In genomic region chr16:84740596-84741071, GRCh38 we compare ENCODE assay signal across 16 cellular contexts. TPM values are rescaled to one million over a fixed set of nuclear protein-coding genes. Genes with fewer than 3 reads are reported as not detected.
A peak's percentile ranks its signal among the peaks of the same experiment; 100 is the strongest.
DNase-seq lines count a peak whose midpoint lies in the region; ATAC-seq and TF ChIP-seq lines count a peak whose summit lies in the region.
"Had no signal": no experiment of that assay in that cellular context is flagged by ENCODE, and none has a peak within 500 bp of the region (broad histone marks: within the 10 kb centered on the region; RNA-seq: fewer than 3 reads in every experiment).

No MANE protein-coding gene starts in this region.

- no peak overlapping the region for H2BK5ac ChIP-seq in mesenchymal stem cell (ENCODE audit: low read depth, low read length, poor library complexity, severe bottlenecking)

- peaks cover 27 to 39% of the 10 kb centered on the region in 2 donors for H3K36me3 Mint-ChIP-seq in stimulated activated naive B cell treated with anti-CD40 and anti-IgM and Interleukin-4, amounts not matched to agents 10 μg/mL and 1 μg/mL and 100 μg/mL, for 72 hours
- H3K36me3 Mint-ChIP-seq in chondrocyte (ENCODE audit: low read depth), result peaks cover 1% of the 10 kb centered on the region

- peaks cover 0 to 11% (median 0%) of the 10 kb centered on the region in 11 experiments; a peak in 4 of 22 replicates for H3K9me3 ChIP-seq in BLaER1 treated with 17β-estradiol and CSF1 and Interleukin-3, amounts not matched to agents 10 nM and 100 nM (replicated peaks in 1 of 11)
- no peaks in the 10 kb centered on the region for H3K9me3 ChIP-seq in mesenchymal stem cell (ENCODE audit: control insufficient read depth, low read length)
- H3K9me3 ChIP-seq: tibial artery had no signal

- peaks cover 34 to 86% (median 61%) of the 10 kb centered on the region in 11 experiments for H3K36me3 ChIP-seq in BLaER1 treated with 17β-estradiol and CSF1 and Interleukin-3, amounts not matched to agents 10 nM and 100 nM
- peaks cover 23 to 29% of the 10 kb centered on the region in 2 experiments for H3K36me3 ChIP-seq in mesenchymal stem cell (ENCODE audit: control insufficient read depth in 1 of 2, insufficient read depth in 2 of 2, low read depth in 1 of 2, low read length in 2 of 2)

- H3K9me3 Mint-ChIP-seq in stimulated activated naive CD8-positive, alpha-beta T cell treated with anti-CD3 and anti-CD28 coated beads, Interleukin-15, amount 100 ng/mL, for 72 hours, result no peaks in the 10 kb centered on the region
- H3K9me3 Mint-ChIP-seq in stimulated activated naive B cell treated with anti-CD40 and anti-IgM and Interleukin-4, amounts not matched to agents 10 μg/mL and 1 μg/mL and 100 μg/mL, for 72 hours, result no peaks in the 10 kb centered on the region
- no peaks in the 10 kb centered on the region for H3K9me3 Mint-ChIP-seq in chondrocyte (ENCODE audit: low read depth)

- H3K18ac ChIP-seq in mesenchymal stem cell (ENCODE audit: low read depth in 1 of 2, low read length in 2 of 2), result peak overlapping the region; percentile 11 to 91

- H3K4me3 ChIP-seq in BLaER1 treated with 17β-estradiol and CSF1 and Interleukin-3, amounts not matched to agents 10 nM and 100 nM, result no peak overlapping the region
- H3K4me3 ChIP-seq in dorsolateral prefrontal cortex, result no peak overlapping the region
- H3K4me3 ChIP-seq in mesenchymal stem cell (ENCODE audit: insufficient read depth in 1 of 2, low read depth in 1 of 2, low read length in 2 of 2), result no peak overlapping the region
- H3K4me3 ChIP-seq: coronary artery, K562, tibial artery had no signal

- H3K4me2 ChIP-seq in BLaER1 treated with 17β-estradiol and CSF1 and Interleukin-3, amounts not matched to agents 10 nM and 100 nM, result peak overlapping the region in 9 of 11 experiments; percentile 50 to 77 (median 62); a peak in 13 of 22 replicates
- no peak overlapping the region for H3K4me2 ChIP-seq in mesenchymal stem cell (ENCODE audit: low read length, poor library complexity, severe bottlenecking)

- peaks cover 78 to 93% (median 86%) of the 10 kb centered on the region in 10 experiments for H3K4me1 ChIP-seq in BLaER1 treated with 17β-estradiol and CSF1 and Interleukin-3, amounts not matched to agents 10 nM and 100 nM
- H3K4me1 ChIP-seq in mesenchymal stem cell (ENCODE audit: control insufficient read depth, insufficient read depth, low read depth, low read length), result peaks cover 25% of the 10 kb centered on the region

- TF ChIP-seq CTCF in dorsolateral prefrontal cortex (IDR thresholded peaks at IDR 0.05 in 54 of 56, conservative IDR thresholded peaks at IDR 0.05 in 2 of 56; ENCODE audit: low read depth in 1 of 56, partially characterized antibody in 56 of 56) (peak in 1 of 56 donors; percentile 2), chondrocyte (IDR thresholded peaks at IDR 0.05) (no peak)

- H4K91ac ChIP-seq in mesenchymal stem cell (ENCODE audit: low read length), result no peak overlapping the region

- H2BK120ac ChIP-seq in mesenchymal stem cell (ENCODE audit: low read depth, low read length), result no peak overlapping the region

- no peak overlapping the region for H3K9ac ChIP-seq in BLaER1 treated with 17β-estradiol and CSF1 and Interleukin-3, amounts not matched to agents 10 nM and 100 nM
- H3K9ac ChIP-seq in mesenchymal stem cell (ENCODE audit: low read length), result peak overlapping the region; percentile 50

- no peak overlapping the region for H3K4me3 Mint-ChIP-seq in stimulated activated naive CD8-positive, alpha-beta T cell treated with anti-CD3 and anti-CD28 coated beads, Interleukin-15, amount 100 ng/mL, for 72 hours
- H3K4me3 Mint-ChIP-seq in stimulated activated naive B cell treated with anti-CD40 and anti-IgM and Interleukin-4, amounts not matched to agents 10 μg/mL and 1 μg/mL and 100 μg/mL, for 72 hours, result no peak overlapping the region
- no peak overlapping the region for H3K4me3 Mint-ChIP-seq in chondrocyte (ENCODE audit: unreplicated experiment)
- H3K4me3 Mint-ChIP-seq: activated CD4-positive, alpha-beta T cell treated with anti-CD3 and anti-CD28 coated beads for 36 hours had no signal

- no peak overlapping the region for H2AK5ac ChIP-seq in mesenchymal stem cell (ENCODE audit: low read length, severe bottlenecking)

- peak overlapping the region; percentile 3 to 80 for H2BK12ac ChIP-seq in mesenchymal stem cell (ENCODE audit: low read length in 2 of 2)

- peaks cover 54% of the 10 kb centered on the region for H3K4me1 Mint-ChIP-seq in stimulated activated naive CD8-positive, alpha-beta T cell treated with anti-CD3 and anti-CD28 coated beads, Interleukin-15, amount 100 ng/mL, for 72 hours
- peaks cover 29 to 46% of the 10 kb centered on the region in 2 donors for H3K4me1 Mint-ChIP-seq in stimulated activated naive B cell treated with anti-CD40 and anti-IgM and Interleukin-4, amounts not matched to agents 10 μg/mL and 1 μg/mL and 100 μg/mL, for 72 hours
- H3K4me1 Mint-ChIP-seq in chondrocyte (ENCODE audit: low read depth), result peaks cover 41% of the 10 kb centered on the region

- no peak overlapping the region for H3K27ac Mint-ChIP-seq in stimulated activated naive CD8-positive, alpha-beta T cell treated with anti-CD3 and anti-CD28 coated beads, Interleukin-15, amount 100 ng/mL, for 72 hours
- no peak overlapping the region for H3K27ac Mint-ChIP-seq in stimulated activated naive B cell treated with anti-CD40 and anti-IgM and Interleukin-4, amounts not matched to agents 10 μg/mL and 1 μg/mL and 100 μg/mL, for 72 hours
- H3K27ac Mint-ChIP-seq in chondrocyte (ENCODE audit: unreplicated experiment), result no peak overlapping the region
- H3K27ac Mint-ChIP-seq: activated CD4-positive, alpha-beta T cell treated with anti-CD3 and anti-CD28 coated beads for 36 hours had no signal

- peak overlapping the region in 4 of 11 experiments; percentile 21 to 43 (median 28); a peak in 2 of 22 replicates for H3K27ac ChIP-seq in BLaER1 treated with 17β-estradiol and CSF1 and Interleukin-3, amounts not matched to agents 10 nM and 100 nM
- peak overlapping the region in 46 of 59 donors; percentile 12 to 83 (median 72) for H3K27ac ChIP-seq in dorsolateral prefrontal cortex
- H3K27ac ChIP-seq in mesenchymal stem cell (ENCODE audit: low read length, poor library complexity, severe bottlenecking), result no peak overlapping the region
- H3K27ac ChIP-seq: coronary artery had no signal

- no peak for ATAC-seq in GM18498 (IDR thresholded peaks at IDR 0.05; ENCODE audit: unreplicated experiment)
- ATAC-seq in stimulated activated naive CD8-positive, alpha-beta T cell treated with anti-CD3 and anti-CD28 coated beads, Interleukin-15, amount 100 ng/mL, for 72 hours, result no peak
- no peak for ATAC-seq in stimulated activated naive B cell treated with anti-CD40 and anti-IgM and Interleukin-4, amounts not matched to agents 10 μg/mL and 1 μg/mL and 100 μg/mL, for 72 hours (replicated peaks)
- ATAC-seq: K562 had no signal

- WGBS in mesenchymal stem cell, result 92% methylated on average over 4 of the region's 5 CpGs

- H3K79me1 ChIP-seq in mesenchymal stem cell (replicated peaks; ENCODE audit: low read length, poor library complexity, severe bottlenecking), result peaks cover 21% of the 10 kb centered on the region

- intact Hi-C loops in dorsolateral prefrontal cortex (cut with DNase I), result no loop called here

- no peak overlapping the region for H2AFZ ChIP-seq in mesenchymal stem cell (ENCODE audit: low read depth, low read length)

- no peaks in the 10 kb centered on the region for H3K27me3 ChIP-seq in BLaER1 treated with 17β-estradiol and CSF1 and Interleukin-3, amounts not matched to agents 10 nM and 100 nM
- H3K27me3 ChIP-seq in dorsolateral prefrontal cortex, result no peaks in the 10 kb centered on the region
- H3K27me3 ChIP-seq in mesenchymal stem cell (ENCODE audit: control insufficient read depth in 1 of 2, insufficient read depth in 1 of 2, low read length in 2 of 2), result no peaks in the 10 kb centered on the region
- H3K27me3 ChIP-seq: tibial artery had no signal

- no peak overlapping the region for H4K8ac ChIP-seq in mesenchymal stem cell (ENCODE audit: low read length)

- H3K4ac ChIP-seq in mesenchymal stem cell (ENCODE audit: low read depth in 1 of 2, low read length in 2 of 2), result peak overlapping the region in 1 of 2 experiments; percentile 93

- H4K20me1 ChIP-seq in BLaER1 treated with 17β-estradiol and CSF1 and Interleukin-3, amounts not matched to agents 10 nM and 100 nM, result peaks cover 82 to 100% (median 100%) of the 10 kb centered on the region in 11 experiments

- H3K23ac ChIP-seq in mesenchymal stem cell (ENCODE audit: low read length in 2 of 2), result no peak overlapping the region

- no peaks in the 10 kb centered on the region for H3K27me3 Mint-ChIP-seq in stimulated activated naive CD8-positive, alpha-beta T cell treated with anti-CD3 and anti-CD28 coated beads, Interleukin-15, amount 100 ng/mL, for 72 hours
- H3K27me3 Mint-ChIP-seq in stimulated activated naive B cell treated with anti-CD40 and anti-IgM and Interleukin-4, amounts not matched to agents 10 μg/mL and 1 μg/mL and 100 μg/mL, for 72 hours, result no peaks in the 10 kb centered on the region
- no peaks in the 10 kb centered on the region for H3K27me3 Mint-ChIP-seq in chondrocyte (ENCODE audit: low read depth)
- H3K27me3 Mint-ChIP-seq: activated CD4-positive, alpha-beta T cell treated with anti-CD3 and anti-CD28 coated beads for 36 hours had no signal

- H3K14ac ChIP-seq in mesenchymal stem cell (ENCODE audit: low read length in 2 of 2), result no peak overlapping the region

- DNase-seq in HCEC 1CT (peak; percentile 28), dorsolateral prefrontal cortex (no peak), mesenchymal stem cell (no peak), chondrocyte (ENCODE audit: low spot score) (no peak)
- no peak for DNase-seq in stimulated activated naive CD8-positive, alpha-beta T cell treated with anti-CD3 and anti-CD28 coated beads, Interleukin-15, amount 100 ng/mL, for 72 hours
- no peak for DNase-seq in stimulated activated naive B cell treated with anti-CD40 and anti-IgM and Interleukin-4, amounts not matched to agents 10 μg/mL and 1 μg/mL and 100 μg/mL, for 72 hours
- DNase-seq: DMS79, NCI-H1048, NCI-H2227 treated with DMSO at 0.1 percent for 48 hours, T1000, tibial artery had no signal

- H2BK15ac ChIP-seq in mesenchymal stem cell (ENCODE audit: low read depth, poor library complexity, severe bottlenecking), result no peak overlapping the region

RNA-seq across cellular contexts. Expression of gene USP10, which starts 40.8 kb away (rescaled TPM):
- total RNA-seq in dorsolateral prefrontal cortex, result 100 to 1,000 TPM in 1 of 120 experiments, 10 to 100 TPM in 119; 58.1 to 104 (median 76.8) TPM
- 51.6 TPM for polyA plus RNA-seq in mesenchymal stem cell (2013, experiment 1 of 2)
- 51.4 TPM for polyA plus RNA-seq in mesenchymal stem cell (2013, experiment 2 of 2)
- 43.0 to 59.3 TPM (median 43.4 TPM) in 3 replicates for total RNA-seq in chondrocyte
